ENCODE assay signal across 8 cellular contexts in genomic region chr18:32049393-32050161, GRCh38. TPM values are rescaled to one million over a fixed set of nuclear protein-coding genes. Genes with fewer than 3 reads are reported as not detected.
DNase-seq lines count a peak whose midpoint lies in the region; ATAC-seq and TF ChIP-seq lines count a peak whose summit lies in the region.

No MANE protein-coding gene starts in this region.

- no peaks in the 10 kb centered on the region for H3K27me3 Mint-ChIP-seq in memory B cell

- 89 to 93% (median 92%) methylated on average over 3 of the region's 3 CpGs for WGBS in ovary, 3 donors

- ATAC-seq in GM18867 (IDR thresholded peaks at IDR 0.05; ENCODE audit: unreplicated experiment): peak; percentile 48
- peak; percentile 82 for ATAC-seq in memory B cell (ENCODE audit: low read depth)
- no peak for ATAC-seq in HG03439 (IDR thresholded peaks at IDR 0.05; ENCODE audit: unreplicated experiment)

- no peak for TF ChIP-seq EP300 in ovary (IDR thresholded peaks at IDR 0.05)

- peak overlapping the region; percentile 67 for H3K27ac Mint-ChIP-seq in memory B cell

- TF ChIP-seq CTCF in tibial artery (IDR thresholded peaks at IDR 0.05): no peak
- TF ChIP-seq CTCF in ovary (IDR thresholded peaks at IDR 0.05): no peak

- peak; percentile 80 for DNase-seq in M059J (ENCODE audit: low read depth)
- peak; percentile 69 for DNase-seq in activated effector memory CD4-positive, alpha-beta T cell treated with anti-CD3 and anti-CD28 coated beads, Interleukin-2, amount 50 U/mL, for 16 hours
- DNase-seq in memory B cell (ENCODE audit: low spot score in 2 of 2): peak in 1 of 2 donors; percentile 18
- DNase-seq in tibial artery: peak; percentile 39 to 68
- no peak for DNase-seq in LoVo (ENCODE audit: low spot score)
- DNase-seq in ovary: no peak

- intact Hi-C loops in tibial artery (cut with DNase I; ENCODE audit: low total_unique reads) (no loop called here), ovary (cut with DNase I) (no loop called here)

- TF ChIP-seq POLR2A in ovary (IDR thresholded peaks at IDR 0.05): no peak

- H3K36me3 Mint-ChIP-seq in memory B cell: peaks cover 7% of the 10 kb centered on the region

- peaks cover 15% of the 10 kb centered on the region for H3K4me1 Mint-ChIP-seq in memory B cell

- no peaks in the 10 kb centered on the region for H3K27me3 ChIP-seq in tibial artery
- no peaks in the 10 kb centered on the region for H3K27me3 ChIP-seq in ovary

- H3K9me3 Mint-ChIP-seq in memory B cell: no peaks in the 10 kb centered on the region

- H3K4me1 ChIP-seq in tibial artery (peaks cover 0 to 4% (median 0%) of the 10 kb centered on the region in 4 donors), ovary (ENCODE audit: insufficient read depth) (no peaks in the 10 kb centered on the region)

- H3K36me3 ChIP-seq in tibial artery (no peaks in the 10 kb centered on the region), ovary (no peaks in the 10 kb centered on the region)

- H3K27ac ChIP-seq in tibial artery (no peak overlapping the region), ovary (no peak overlapping the region)

- H3K4me3 ChIP-seq in tibial artery: no peak overlapping the region
- no peak overlapping the region for H3K4me3 ChIP-seq in ovary

- H3K4me3 Mint-ChIP-seq in memory B cell: peak overlapping the region; percentile 34

- H3K9me3 ChIP-seq in tibial artery (no peaks in the 10 kb centered on the region), ovary (no peaks in the 10 kb centered on the region)

RNA-seq across cellular contexts. Expression of gene RNF125, which starts 31.0 kb away (rescaled TPM):
- total RNA-seq in M059J (2014; rRNA removed; shearing (Covaris generic)): 0.07 TPM in 1 of 2 replicates, not detected in the other
- total RNA-seq in ovary: 1 to 10 TPM in 6 of 7 donors, under 1 TPM in 1; 0.86 to 4.9 (median 1.9) TPM
- polyA plus RNA-seq in ovary: 1 to 10 TPM; 1.7 to 9.3 TPM

RNA-seq across cellular contexts. Expression of gene RNF138, which starts 42.1 kb away (rescaled TPM):
- 78.6 and 86.7 TPM in 2 replicates for total RNA-seq in M059J (2014; rRNA removed; shearing (Covaris generic))
- 10 to 100 TPM; 20.9 to 41.9 (median 26.0) TPM for total RNA-seq in ovary
- 10 to 100 TPM; 10.2 to 21.9 TPM for polyA plus RNA-seq in ovary

Comparison
In these comparisons a context has a peak if more than half of its experiments do, and no peak if none do; other contexts are left out.
1. DNase-seq: peak in M059J (single experiment), activated effector memory CD4-positive, alpha-beta T cell treated with anti-CD3 and anti-CD28 coated beads, Interleukin-2, amount 50 U/mL, for 16 hours (single experiment) and tibial artery (2 of 2); none in LoVo (single experiment) and ovary (0 of 5).